In genomic region chr3:32226875-32227500, GRCh38 we compare ENCODE assay signal across 13 cellular contexts. TPM values are rescaled to one million over a fixed set of nuclear protein-coding genes. Genes with fewer than 3 reads are reported as not detected.
A peak's percentile ranks its signal among the peaks of the same experiment; 100 is the strongest.
DNase-seq lines count a peak whose midpoint lies in the region; ATAC-seq and TF ChIP-seq lines count a peak whose summit lies in the region.
"Had no signal": no experiment of that assay in that cellular context is flagged by ENCODE, and none has a peak within 500 bp of the region (broad histone marks: within the 10 kb centered on the region; RNA-seq: fewer than 3 reads in every experiment).

No MANE protein-coding gene starts in this region.

- no peaks in the 10 kb centered on the region for H3K4me1 ChIP-seq in fibroblast of lung (ENCODE audit: control insufficient read depth, extremely low read depth, insufficient read depth, low read length)

- TF ChIP-seq CTCF in fibroblast of lung (conservative IDR thresholded peaks at IDR 0.05 in 1 of 2, IDR thresholded peaks at IDR 0.05 in 1 of 2; ENCODE audit: low read depth in 1 of 2, low read length in 2 of 2), result no peak

- no peak overlapping the region for H3K9ac ChIP-seq in fibroblast of lung (ENCODE audit: insufficient read depth, low read length)
- H3K9ac ChIP-seq: KMS-11 had no signal

- no peak overlapping the region for H2AFZ ChIP-seq in fibroblast of lung (ENCODE audit: low read length)

- H3K27ac ChIP-seq in fibroblast of lung (ENCODE audit: insufficient read depth, low read length), result no peak overlapping the region
- H3K27ac ChIP-seq: KMS-11, thoracic aorta had no signal

- ATAC-seq in GM18867 (IDR thresholded peaks at IDR 0.05; ENCODE audit: unreplicated experiment), result no peak

- no peaks in the 10 kb centered on the region for H3K36me3 ChIP-seq in fibroblast of lung (ENCODE audit: control insufficient read depth, insufficient read depth, low read length)
- H3K36me3 ChIP-seq: thoracic aorta had no signal

- H3K27me3 ChIP-seq in fibroblast of lung (ENCODE audit: control insufficient read depth, insufficient read depth, low read length), result no peaks in the 10 kb centered on the region

- H3K79me2 ChIP-seq in fibroblast of lung (ENCODE audit: control insufficient read depth, insufficient read depth, low read length), result no peaks in the 10 kb centered on the region

- DNase-seq in SHP77 treated with DMSO at 0.1 percent for 48 hours (lab: John Stamatoyannopoulos, UW) (peak; percentile 30), SHP77 (lab: John Stamatoyannopoulos, UW) (no peak), RPMI7951 (ENCODE audit: low read depth) (peak; percentile 38), fibroblast of lung (ENCODE audit: low read depth in 2 of 2) (peak; percentile 37 to 84), stromal cell of bone marrow (ENCODE audit: low read depth) (peak; percentile 73), C1 segment of cervical spinal cord (lab: John Stamatoyannopoulos, UW) (no peak)
- no peak for DNase-seq in effector CD4-positive, alpha-beta T cell
- DNase-seq: amniotic stem cell, DMS 273 treated with DMSO at 0.1 percent for 48 hours, NCI-H2029 treated with DMSO at 0.1 percent for 48 hours had no signal

- no peaks in the 10 kb centered on the region for H4K20me1 ChIP-seq in fibroblast of lung (ENCODE audit: control insufficient read depth, extremely low read depth, insufficient read depth, low read length)

- no peak overlapping the region for H3K4me3 ChIP-seq in fibroblast of lung (replicated peaks in 1 of 4; ENCODE audit: control extremely low read depth in 1 of 4, insufficient read depth in 1 of 4, low read depth in 3 of 4, low read length in 4 of 4)
- H3K4me3 ChIP-seq: thoracic aorta had no signal

- H3K9me3 ChIP-seq in fibroblast of lung (ENCODE audit: control insufficient read depth, insufficient read depth, low read depth, low read length), result no peaks in the 10 kb centered on the region
- H3K9me3 ChIP-seq: thoracic aorta had no signal

- H3K4me2 ChIP-seq in fibroblast of lung (ENCODE audit: extremely low read depth, insufficient read depth, low read length), result no peak overlapping the region
- H3K4me2 ChIP-seq: KMS-11 had no signal

RNA-seq across cellular contexts. Expression of gene CMTM8, which starts 11.5 kb away (rescaled TPM):
- not detected in 2 replicates for total RNA-seq in RPMI7951 (2014; rRNA removed; shearing (Covaris generic))
- under 0.01 and 0.26 TPM in 2 replicates for total RNA-seq in fibroblast of lung
- polyA plus RNA-seq in fibroblast of lung, result 0.19 and 0.50 TPM in 2 replicates
- polyA plus RNA-seq in fibroblast of lung (2012), result 0.19 and 0.20 TPM in 2 replicates
- 0.22 TPM in 1 of 2 replicates, not detected in the other for polyA minus RNA-seq in fibroblast of lung (ENCODE audit: low replicate concordance)

Comparison
In these comparisons a context has a peak if more than half of its experiments do, and no peak if none do; other contexts are left out.
1. DNase-seq: peak in SHP77 treated with DMSO at 0.1 percent for 48 hours (single experiment), RPMI7951 (single experiment), fibroblast of lung (2 of 2) and stromal cell of bone marrow (single experiment); none in SHP77 (0 of 2), effector CD4-positive, alpha-beta T cell (single experiment) and C1 segment of cervical spinal cord (0 of 14).